ENCODE assay signal across 15 cellular contexts in genomic region chr2:10363861-10364610, GRCh38.
DNase-seq lines count a peak whose midpoint lies in the region; FAIRE-seq and TF ChIP-seq lines count a peak whose summit lies in the region.
"Had no signal": no experiment of that assay in that cellular context is flagged by ENCODE, and none has a peak within 500 bp of the region (broad histone marks: within the 10 kb centered on the region; RNA-seq: fewer than 3 reads in every experiment).

No MANE protein-coding gene starts in this region.

- no peak overlapping the region for H2BK15ac ChIP-seq in H1 (ENCODE audit: low read length)
- peak overlapping the region; percentile 64 for H2BK15ac ChIP-seq in neuronal stem cell (ENCODE audit: low read length)

- CTCF ChIA-PET in MCF 10A (lab: Yijun Ruan, JAX) (interaction anchor here (0.5 to 0.6 kb wide), 2 partner anchors 25 to 240 kb away, joined by 3 to 4 read pairs; no protein-coding TSS in a partner anchor), mammary epithelial cell (lab: Charles Lee; ENCODE audit: low non-redundant PET) (no interaction called here), H1 (lab: Charles Lee; ENCODE audit: partially characterized antibody) (interaction anchor here (0.7 to 7.0 kb wide), 11 partner anchors 10 to 302 kb away, joined by 3 to 42 read pairs (median 4); no protein-coding TSS in a partner anchor)

- intact Hi-C loops in MCF 10A (cut with micrococcal nuclease) = no loop called here
- intact Hi-C loops in mammary epithelial cell (cut with micrococcal nuclease) = no loop called here
- intact Hi-C loops in testis (cut with DNase I; ENCODE audit: low total_unique reads) = no loop called here

- peaks cover 11% of the 10 kb centered on the region for H3K4me1 Mint-ChIP-seq in MCF 10A (ENCODE audit: insufficient read depth, unreplicated experiment)

- H3K4me1 ChIP-seq in mammary epithelial cell (ENCODE audit: insufficient read depth, low read length) (no peaks in the 10 kb centered on the region), H1 (replicated peaks in 1 of 4; ENCODE audit: control insufficient read depth in 3 of 4, insufficient read depth in 4 of 4, low read length in 3 of 4) (peaks cover 0 to 4% (median 0%) of the 10 kb centered on the region in 4 experiments; a peak in 1 of 7 replicates), neuronal stem cell (ENCODE audit: control insufficient read depth in 2 of 2, insufficient read depth in 1 of 2, low read depth in 1 of 2, low read length in 2 of 2) (peaks cover 0 to 17% of the 10 kb centered on the region in 2 donors), testis (peaks cover 57% of the 10 kb centered on the region)
- H3K4me1 ChIP-seq: HAP-1 had no signal

- peak overlapping the region; percentile 42 for H3K27ac Mint-ChIP-seq in MCF 10A (ENCODE audit: low read depth, unreplicated experiment)
- H3K27ac Mint-ChIP-seq: GM23338 had no signal

- H2BK120ac ChIP-seq in H1 (replicated peaks; ENCODE audit: low read depth, low read length) (no peak overlapping the region), neuronal stem cell (ENCODE audit: low read depth, low read length) (peak overlapping the region; percentile 14)

- H4K20me1 ChIP-seq in mammary epithelial cell (ENCODE audit: insufficient read depth, low read length) (no peaks in the 10 kb centered on the region), H1 (replicated peaks in 1 of 2; ENCODE audit: control insufficient read depth in 1 of 2, insufficient read depth in 2 of 2, low read length in 2 of 2) (peaks cover 0 to 4% of the 10 kb centered on the region in 2 experiments)

- no peaks in the 10 kb centered on the region for H3K27me3 Mint-ChIP-seq in MCF 10A (ENCODE audit: insufficient read depth, unreplicated experiment)

- H4K5ac ChIP-seq in H1 (ENCODE audit: insufficient read length, low read depth, low read length) = no peak overlapping the region

- H3K79me2 ChIP-seq in mammary epithelial cell (ENCODE audit: insufficient read depth, low read length) (peaks cover 75% of the 10 kb centered on the region), H1 (ENCODE audit: control insufficient read depth in 1 of 2, insufficient read depth in 2 of 2, low read length in 2 of 2) (no peaks in the 10 kb centered on the region)

- FAIRE-seq in H1 (lab: Jason Lieb, UNC) (no peak), GM12892 (lab: Jason Lieb, UNC) (no peak)
- FAIRE-seq: GM18507 had no signal

- H3K4me2 ChIP-seq in mammary epithelial cell (ENCODE audit: insufficient read depth, low read depth, low read length) (no peak overlapping the region), H1 (ENCODE audit: insufficient read depth in 1 of 2, low read depth in 2 of 2, low read length in 2 of 2) (no peak overlapping the region), neuronal stem cell (ENCODE audit: insufficient read depth, low read length, poor library complexity, severe bottlenecking) (no peak overlapping the region)
- H3K4me2 ChIP-seq: GM23338 had no signal

- H3K27me3 ChIP-seq in mammary epithelial cell (ENCODE audit: insufficient read depth, low read length) = no peaks in the 10 kb centered on the region
- H3K27me3 ChIP-seq in H1 (replicated peaks in 1 of 4; ENCODE audit: control insufficient read depth in 3 of 4, extremely low read depth in 1 of 4, insufficient read depth in 3 of 4, low read length in 3 of 4) = no peaks in the 10 kb centered on the region
- H3K27me3 ChIP-seq in neuronal stem cell (ENCODE audit: control insufficient read depth in 3 of 3, insufficient read depth in 3 of 3, low read depth in 1 of 3, low read length in 3 of 3) = peaks cover 0 to 2% (median 0%) of the 10 kb centered on the region in 3 experiments
- no peaks in the 10 kb centered on the region for H3K27me3 ChIP-seq in testis

- H3K23ac ChIP-seq in H1 (ENCODE audit: insufficient read length) (no peak overlapping the region), neuronal stem cell (ENCODE audit: low read depth, low read length, poor library complexity) (no peak overlapping the region)

- dilution Hi-C loops in mammary epithelial cell (cut with HindIII; ENCODE audit: low sequenced_read_pairs) = no loop called here

- no peak overlapping the region for H3K4me3 Mint-ChIP-seq in MCF 10A (ENCODE audit: unreplicated experiment)
- H3K4me3 Mint-ChIP-seq: CD14-positive monocyte; CD8-positive, alpha-beta memory T cell; GM23338 had no signal

- H3K18ac ChIP-seq in H1 (ENCODE audit: extremely low read depth, low read length) (no peak overlapping the region; the same call in 1 of the 2 replicates), neuronal stem cell (ENCODE audit: low read length) (peak overlapping the region; percentile 73)

- H4K91ac ChIP-seq in H1 (replicated peaks; ENCODE audit: insufficient read length, low read length) = no peak overlapping the region
- H4K91ac ChIP-seq in neuronal stem cell (ENCODE audit: low read depth, low read length, poor library complexity) = no peak overlapping the region

- in situ Hi-C loops in mammary epithelial cell (cut with MboI; ENCODE audit: low sequenced_read_pairs in 2 of 2) = no loop called here

- H3K14ac ChIP-seq in H1 (ENCODE audit: insufficient read length) (no peak overlapping the region), neuronal stem cell (ENCODE audit: low read length) (peak overlapping the region; percentile 42)

- H2BK20ac ChIP-seq in H1 (ENCODE audit: low read length) = no peak overlapping the region; the same call in 1 of the 2 replicates

- H3K27ac ChIP-seq in mammary epithelial cell (ENCODE audit: insufficient read depth, low read depth, low read length) (no peak overlapping the region), H1 (ENCODE audit: low read depth, low read length) (no peak overlapping the region), neuronal stem cell (replicated peaks; ENCODE audit: low read length) (no peak overlapping the region), testis (peak overlapping the region; percentile 50 to 55)
- H3K27ac ChIP-seq: 22Rv1 had no signal

- H4K8ac ChIP-seq in H1 (ENCODE audit: extremely low read depth, insufficient read depth, low read length) (no peak overlapping the region), neuronal stem cell (ENCODE audit: low read depth, low read length) (no peak overlapping the region)

- H3K4ac ChIP-seq in H1 (replicated peaks; ENCODE audit: insufficient read length, low read depth, low read length) (no peak overlapping the region), neuronal stem cell (ENCODE audit: low read length) (no peak overlapping the region)

- no peak for TF ChIP-seq EP300 in H1 (IDR thresholded peaks at IDR 0.05; ENCODE audit: borderline replicate concordance in 1 of 2, low read depth in 2 of 2, low read length in 2 of 2)

- peaks cover 18% of the 10 kb centered on the region for H3K36me3 Mint-ChIP-seq in MCF 10A (ENCODE audit: insufficient read depth, unreplicated experiment)

- peaks cover 7% of the 10 kb centered on the region for H3K79me1 ChIP-seq in H1 (ENCODE audit: low read depth, low read length)
- H3K79me1 ChIP-seq in neuronal stem cell (ENCODE audit: low read depth, low read length) = no peaks in the 10 kb centered on the region

- TF ChIP-seq POLR2A in H1 (IDR thresholded peaks at IDR 0.05; ENCODE audit: control extremely low read depth in 1 of 2, low read depth in 2 of 2, low read length in 2 of 2) = no peak
- TF ChIP-seq POLR2A in testis (IDR thresholded peaks at IDR 0.05) = no peak
- TF ChIP-seq POLR2A in GM12892 (IDR thresholded peaks at IDR 0.05; ENCODE audit: low read depth, low read length) = no peak

- H3K56ac ChIP-seq in H1 (replicated peaks; ENCODE audit: insufficient read length, low read depth, low read length) = no peak overlapping the region

- peaks cover 3% of the 10 kb centered on the region; the same call in 1 of the 2 replicates for H3K23me2 ChIP-seq in H1 (ENCODE audit: low read depth, low read length)

- WGBS in mammary epithelial cell (ENCODE audit: low coverage, missing lambda C conversion rate) = 99% methylated on average over 17 of the region's 23 CpGs
- 85% methylated on average over 13 of the region's 23 CpGs; no CpG with 5 or more reads in 1 of the 2 experiments for WGBS in H1 (ENCODE audit: extremely low coverage in 1 of 2, insufficient coverage in 1 of 2, insufficient read length in 1 of 2, insufficient replicate concordance in 2 of 2, low coverage in 1 of 2, low lambda C conversion rate in 2 of 2, missing lambda C conversion rate in 1 of 2), 2 experiments
- WGBS in neuronal stem cell (ENCODE audit: extremely low coverage in 2 of 2, insufficient read length in 2 of 2, insufficient replicate concordance in 1 of 2), 2 donors = no CpG with 5 or more reads among the region's 23 CpGs
- 58 to 87% methylated on average over 20 to 23 of the region's 23 CpGs for WGBS in testis, 2 donors

- no peak for TF ChIP-seq CTCF in MCF 10A (IDR thresholded peaks at IDR 0.05; ENCODE audit: unreplicated experiment)
- no peak for TF ChIP-seq CTCF in mammary epithelial cell (conservative IDR thresholded peaks at IDR 0.05 in 1 of 2, IDR thresholded peaks at IDR 0.05 in 1 of 2; ENCODE audit: extremely low read depth in 1 of 2, insufficient read depth in 1 of 2, low read depth in 1 of 2, low read length in 2 of 2)
- no peak for TF ChIP-seq CTCF in H1 (IDR thresholded peaks at IDR 0.05; ENCODE audit: control extremely low read depth in 1 of 3, insufficient read depth in 1 of 3, low read depth in 1 of 3, low read length in 3 of 3)
- no peak for TF ChIP-seq CTCF in testis (IDR thresholded peaks at IDR 0.05)

- no peak for TF ChIP-seq RAD21 in H1 (IDR thresholded peaks at IDR 0.05 in 1 of 2, conservative IDR thresholded peaks at IDR 0.05 in 1 of 2; ENCODE audit: low read depth in 2 of 2, low read length in 2 of 2)

- POLR2A ChIA-PET in MCF 10A (lab: Yijun Ruan, JAX) = interaction anchor here (1.7 kb wide), 1 partner anchor 29 kb away, joined by 3 read pairs; no protein-coding TSS in a partner anchor
- POLR2A ChIA-PET in H1 (lab: Charles Lee; ENCODE audit: partially characterized antibody) = interaction anchor here (0.6 to 1.3 kb wide), 2 partner anchors 10 to 223 kb away, joined by 3 to 4 read pairs; no protein-coding TSS in a partner anchor

- no peaks in the 10 kb centered on the region for H3K9me3 Mint-ChIP-seq in MCF 10A (ENCODE audit: unreplicated experiment)
- H3K9me3 Mint-ChIP-seq: CD14-positive monocyte; CD8-positive, alpha-beta memory T cell; GM23338 had no signal

- no TSS peak for BruUV-seq in MCF 10A (replicated peaks; lab: Mats Ljungman, UMichigan)
- no TSS peak for BruUV-seq in mammary epithelial cell (replicated peaks; lab: Mats Ljungman, UMichigan)

- H2BK12ac ChIP-seq in H1 (ENCODE audit: low read depth, low read length) = no peak overlapping the region
- peak overlapping the region; percentile 27 for H2BK12ac ChIP-seq in neuronal stem cell (ENCODE audit: low read length)

- no peak overlapping the region for H2BK5ac ChIP-seq in H1 (ENCODE audit: low read depth, low read length)
- H2BK5ac ChIP-seq in neuronal stem cell (ENCODE audit: low read length) = peak overlapping the region; percentile 32

- no peak overlapping the region for H3K9ac ChIP-seq in mammary epithelial cell (ENCODE audit: insufficient read depth, low read length)
- H3K9ac ChIP-seq in H1 (replicated peaks in 1 of 4; ENCODE audit: extremely low read depth in 1 of 4, low read depth in 3 of 4, low read length in 3 of 4) = no peak overlapping the region
- no peak overlapping the region for H3K9ac ChIP-seq in neuronal stem cell (ENCODE audit: low read depth, low read length, poor library complexity)

- H3K36me3 ChIP-seq in mammary epithelial cell (ENCODE audit: insufficient read depth, low read length) (no peaks in the 10 kb centered on the region), H1 (ENCODE audit: control insufficient read depth in 2 of 4, insufficient read depth in 4 of 4, low read length in 3 of 4) (no peaks in the 10 kb centered on the region; a peak in 1 of 8 replicates), neuronal stem cell (replicated peaks in 1 of 2; ENCODE audit: control insufficient read depth in 2 of 2, insufficient read depth in 2 of 2, low read length in 2 of 2) (no peaks in the 10 kb centered on the region), testis (ENCODE audit: low read depth, missing control alignments) (no peaks in the 10 kb centered on the region)
- H3K36me3 ChIP-seq: HAP-1 had no signal

- H2AK5ac ChIP-seq in H1 (ENCODE audit: low read depth, low read length) (0 out of 2 replicates have a peak overlapping the region, but pooled peaks have one; percentile 24), neuronal stem cell (ENCODE audit: low read depth, low read length) (peak overlapping the region; percentile 77)

- no peak overlapping the region for H3K4me3 ChIP-seq in mammary epithelial cell (replicated peaks in 1 of 3; ENCODE audit: insufficient read depth in 1 of 3, low read depth in 2 of 3, low read length in 3 of 3)
- H3K4me3 ChIP-seq in H1 (ENCODE audit: extremely low read depth in 1 of 4, insufficient read depth in 2 of 4, low read depth in 3 of 4, low read length in 4 of 4) = no peak overlapping the region
- H3K4me3 ChIP-seq in neuronal stem cell (ENCODE audit: low read length in 2 of 2) = no peak overlapping the region
- no peak overlapping the region for H3K4me3 ChIP-seq in testis
- H3K4me3 ChIP-seq: GM23338, HAP-1 had no signal

- no peak for DNase-seq in MCF 10A (ENCODE audit: unreplicated experiment)
- no peak for DNase-seq in mammary epithelial cell
- no peak for DNase-seq in H1 (ENCODE audit: low read depth in 1 of 2, low spot score in 2 of 2)
- DNase-seq in neuronal stem cell (ENCODE audit: low spot score) = no peak
- no peak for DNase-seq in testis
- DNase-seq in inferior parietal cortex (ENCODE audit: extremely low spot score) = no peak
- DNase-seq in GM12892 (ENCODE audit: insufficient read length) = no peak
- DNase-seq in germinal center (ENCODE audit: low spot score) = no peak
- DNase-seq: CD8-positive, alpha-beta memory T cell; DMS53 had no signal

- H2AFZ ChIP-seq in mammary epithelial cell (ENCODE audit: low read depth, low read length) (no peak overlapping the region), H1 (ENCODE audit: low read length) (no peak overlapping the region), neuronal stem cell (ENCODE audit: low read length) (no peak overlapping the region)
- H2AFZ ChIP-seq: GM23338 had no signal

- no peaks in the 10 kb centered on the region for H3K9me3 ChIP-seq in mammary epithelial cell (replicated peaks; ENCODE audit: insufficient read depth, low read length)
- H3K9me3 ChIP-seq in H1 (ENCODE audit: insufficient read depth in 2 of 2, low read depth in 1 of 2, low read length in 1 of 2) = no peaks in the 10 kb centered on the region
- H3K9me3 ChIP-seq in neuronal stem cell (replicated peaks in 1 of 2; ENCODE audit: control insufficient read depth in 2 of 2, insufficient read depth in 1 of 2, low read depth in 1 of 2, low read length in 2 of 2) = peaks cover 0 to 4% of the 10 kb centered on the region in 2 donors
- no peaks in the 10 kb centered on the region for H3K9me3 ChIP-seq in testis
- H3K9me3 ChIP-seq: HAP-1 had no signal

Comparison
In these comparisons a context has a peak if more than half of its experiments do, and no peak if none do; other contexts are left out.
1. H3K27ac ChIP-seq: peak in testis (2 of 2); none in mammary epithelial cell (single experiment), H1 (single experiment) and neuronal stem cell (single experiment).